ENCODE assay signal across 9 cellular contexts in genomic region chr3:177835008-177835407, GRCh38.
DNase-seq lines count a peak whose midpoint lies in the region; TF ChIP-seq lines count a peak whose summit lies in the region.
"Had no signal": no experiment of that assay in that cellular context is flagged by ENCODE, and none has a peak within 500 bp of the region (broad histone marks: within the 10 kb centered on the region; RNA-seq: fewer than 3 reads in every experiment).

No MANE protein-coding gene starts in this region.

- H3K4me3 ChIP-seq in mammary epithelial cell (replicated peaks in 1 of 3; ENCODE audit: insufficient read depth in 1 of 3, low read depth in 2 of 3, low read length in 3 of 3) = no peak overlapping the region
- no peak overlapping the region for H3K4me3 ChIP-seq in parathyroid adenoma (ENCODE audit: low read depth, low read length)
- no peak overlapping the region for H3K4me3 ChIP-seq in tibial artery
- no peak overlapping the region for H3K4me3 ChIP-seq in spleen

- dilution Hi-C loops in mammary epithelial cell (cut with HindIII; ENCODE audit: low sequenced_read_pairs) = no loop called here

- CTCF ChIA-PET in mammary epithelial cell (lab: Charles Lee; ENCODE audit: low non-redundant PET) (no interaction called here), GM10248 (lab: Yijun Ruan, JAX) (interaction anchor here (1.4 to 2.6 kb wide), 2 partner anchors 9 to 16 kb away, joined by 4 to 7 read pairs; no protein-coding TSS in a partner anchor)

- BruUV-seq in mammary epithelial cell (replicated peaks; lab: Mats Ljungman, UMichigan) = no TSS peak

- 0% methylated on average over 1 of the region's 2 CpGs for WGBS in mammary epithelial cell (ENCODE audit: low coverage, missing lambda C conversion rate)
- WGBS in spleen, 5 donors = 35 to 74% (median 59%) methylated on average over 2 of the region's 2 CpGs

- DNase-seq in H4 (ENCODE audit: low spot score) (peak; percentile 99), NCI-H774 (lab: John Stamatoyannopoulos, UW) (peak; percentile 23), mammary epithelial cell (peak; percentile 92), GM10248 (ENCODE audit: extremely low spot score) (no peak), tibial artery (no peak), spleen (no peak), NCI-H2029 treated with DMSO at 0.1 percent for 48 hours (lab: John Stamatoyannopoulos, UW) (no peak)
- DNase-seq: activated CD8-positive, alpha-beta memory T cell treated with anti-CD3 and anti-CD28 coated beads, Interleukin-2, amount 50 U/mL, for 48 hours had no signal

- no peaks in the 10 kb centered on the region for H3K27me3 ChIP-seq in mammary epithelial cell (ENCODE audit: insufficient read depth, low read length)
- no peaks in the 10 kb centered on the region for H3K27me3 ChIP-seq in parathyroid adenoma (ENCODE audit: control insufficient read depth, insufficient read depth, low read length)
- H3K27me3 ChIP-seq in tibial artery = no peaks in the 10 kb centered on the region
- no peaks in the 10 kb centered on the region for H3K27me3 ChIP-seq in spleen (replicated peaks in 1 of 7)

- H3K9ac ChIP-seq in mammary epithelial cell (ENCODE audit: insufficient read depth, low read length) (no peak overlapping the region), parathyroid adenoma (no peak overlapping the region)

- H3K4me1 ChIP-seq in mammary epithelial cell (ENCODE audit: insufficient read depth, low read length) = peaks cover 58% of the 10 kb centered on the region
- H3K4me1 ChIP-seq in parathyroid adenoma = peaks cover 28% of the 10 kb centered on the region
- peaks cover 0 to 19% (median 2%) of the 10 kb centered on the region in 4 donors for H3K4me1 ChIP-seq in tibial artery
- no peaks in the 10 kb centered on the region for H3K4me1 ChIP-seq in spleen

- in situ Hi-C loops in mammary epithelial cell (cut with MboI; ENCODE audit: low sequenced_read_pairs in 2 of 2) = no loop called here

- H4K20me1 ChIP-seq in mammary epithelial cell (ENCODE audit: insufficient read depth, low read length) = no peaks in the 10 kb centered on the region

- intact Hi-C loops in mammary epithelial cell (cut with micrococcal nuclease) (no loop called here), tibial artery (cut with DNase I; ENCODE audit: low total_unique reads) (no loop called here), spleen (cut with DNase I; ENCODE audit: low total_unique reads) (no loop called here)

- no peaks in the 10 kb centered on the region for H3K79me2 ChIP-seq in mammary epithelial cell (ENCODE audit: insufficient read depth, low read length)
- H3K79me2 ChIP-seq in parathyroid adenoma = no peaks in the 10 kb centered on the region

- no peak for TF ChIP-seq CTCF in mammary epithelial cell (conservative IDR thresholded peaks at IDR 0.05 in 1 of 2, IDR thresholded peaks at IDR 0.05 in 1 of 2; ENCODE audit: extremely low read depth in 1 of 2, insufficient read depth in 1 of 2, low read depth in 1 of 2, low read length in 2 of 2)
- TF ChIP-seq CTCF in parathyroid adenoma (IDR thresholded peaks at IDR 0.05) = no peak
- no peak for TF ChIP-seq CTCF in GM10248 (IDR thresholded peaks at IDR 0.05; ENCODE audit: control extremely low read depth, extremely low read depth, low read depth, missing control alignments)
- no peak for TF ChIP-seq CTCF in tibial artery (IDR thresholded peaks at IDR 0.05)
- no peak for TF ChIP-seq CTCF in spleen (IDR thresholded peaks at IDR 0.05 in 8 of 11, conservative IDR thresholded peaks at IDR 0.05 in 3 of 11)

- no peaks in the 10 kb centered on the region for H3K9me3 ChIP-seq in mammary epithelial cell (replicated peaks; ENCODE audit: insufficient read depth, low read length)
- no peaks in the 10 kb centered on the region for H3K9me3 ChIP-seq in parathyroid adenoma (ENCODE audit: control insufficient read depth, low read length)
- H3K9me3 ChIP-seq in tibial artery = no peaks in the 10 kb centered on the region
- no peaks in the 10 kb centered on the region for H3K9me3 ChIP-seq in spleen

- POLR2A ChIA-PET in GM10248 (lab: Yijun Ruan, JAX) = no interaction called here

- H2AFZ ChIP-seq in mammary epithelial cell (ENCODE audit: low read depth, low read length) = peak overlapping the region; percentile 52
- peak overlapping the region; percentile 2 for H2AFZ ChIP-seq in parathyroid adenoma

- H3K36me3 ChIP-seq in mammary epithelial cell (ENCODE audit: insufficient read depth, low read length) = no peaks in the 10 kb centered on the region
- H3K36me3 ChIP-seq in parathyroid adenoma (ENCODE audit: control insufficient read depth, insufficient read depth, low read length) = no peaks in the 10 kb centered on the region
- H3K36me3 ChIP-seq in tibial artery = no peaks in the 10 kb centered on the region
- H3K36me3 ChIP-seq in spleen = no peaks in the 10 kb centered on the region

- TF ChIP-seq POLR2A in spleen (IDR thresholded peaks at IDR 0.05) = no peak

- H3K27ac ChIP-seq in mammary epithelial cell (ENCODE audit: insufficient read depth, low read depth, low read length) = peak overlapping the region; percentile 85
- H3K27ac ChIP-seq in parathyroid adenoma = no peak overlapping the region
- peak overlapping the region in 1 of 2 donors; percentile 36 for H3K27ac ChIP-seq in tibial artery
- H3K27ac ChIP-seq in spleen = peak overlapping the region in 1 of 8 donors; percentile 20

- H3K4me2 ChIP-seq in mammary epithelial cell (ENCODE audit: insufficient read depth, low read depth, low read length) = peak overlapping the region; percentile 63
- no peak overlapping the region for H3K4me2 ChIP-seq in parathyroid adenoma (ENCODE audit: low read length)

Comparison
In these comparisons a context has a peak if more than half of its experiments do, and no peak if none do; other contexts are left out.
1. DNase-seq: peak in H4 (single experiment), NCI-H774 (single experiment) and mammary epithelial cell (single experiment); none in GM10248 (single experiment), tibial artery (0 of 2), spleen (single experiment) and NCI-H2029 treated with DMSO at 0.1 percent for 48 hours (single experiment).